ENCODE assay signal across 1 cellular context in genomic region chr2:24077879-24078278, GRCh38.
TF ChIP-seq lines count a peak whose summit lies in the region.

No MANE protein-coding gene starts in this region.

TF ChIP-seq in IMR-90, 13 proteins besides CTCF, POLR2A, EP300 and RAD21 (continued from another document):
- TF ChIP-seq ELK1 (IDR thresholded peaks at IDR 0.05; ENCODE audit: borderline replicate concordance, low read depth, low read length) (no peak), RFX5 (IDR thresholded peaks at IDR 0.05; ENCODE audit: low read depth, low read length) (no peak), NFE2L2 (IDR thresholded peaks at IDR 0.05; ENCODE audit: low read depth, low read length) (no peak), CHD1 (IDR thresholded peaks at IDR 0.05; ENCODE audit: low read depth, low read length) (no peak), MAZ (IDR thresholded peaks at IDR 0.05; ENCODE audit: borderline replicate concordance, low read depth, low read length) (no peak), CEBPB (IDR thresholded peaks at IDR 0.05; ENCODE audit: low read depth, low read length) (no peak), RCOR1 (IDR thresholded peaks at IDR 0.05; ENCODE audit: insufficient replicate concordance, low read length) (no peak), SMC3 (IDR thresholded peaks at IDR 0.05; ENCODE audit: low read depth, low read length) (no peak)
